In the genomic region with DNA sequence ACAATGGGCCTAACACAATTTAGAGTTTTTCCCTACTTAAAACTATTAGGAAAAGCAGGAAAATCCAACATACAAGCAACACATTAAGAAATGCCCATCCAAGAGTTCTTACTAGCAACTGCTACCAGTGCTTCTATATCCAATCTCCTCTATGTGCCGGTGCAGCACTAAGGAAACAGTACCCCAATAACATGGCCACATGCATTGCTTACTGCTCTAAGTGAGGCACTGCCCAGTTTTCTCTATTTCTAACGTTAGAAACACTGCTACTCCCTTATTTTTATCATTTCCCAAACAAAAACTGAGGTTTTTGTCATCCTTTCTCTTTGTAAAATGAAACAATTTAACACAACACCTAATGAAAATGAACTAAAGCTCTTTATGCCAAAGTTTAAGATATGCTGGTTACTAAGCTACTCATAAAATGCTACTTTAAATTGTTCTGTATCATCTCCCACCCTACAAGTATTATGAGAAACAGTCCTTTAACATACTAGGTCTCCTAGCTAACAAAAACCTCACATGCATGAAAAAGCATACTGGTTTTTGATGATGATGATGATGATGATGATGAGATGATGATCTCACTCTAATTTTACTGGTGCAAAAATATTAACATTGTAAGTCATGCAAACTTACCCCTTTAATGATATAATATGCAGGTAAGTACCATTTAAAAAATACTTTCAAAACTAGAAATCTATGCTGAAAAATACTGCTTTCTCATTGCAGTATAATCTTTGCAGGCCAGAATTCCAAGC, we compare ENCODE assay signal across 13 cellular contexts.
DNase-seq lines count a peak whose midpoint lies in the region; ATAC-seq and TF ChIP-seq lines count a peak whose summit lies in the region.
"Had no signal": no experiment of that assay in that cellular context is flagged by ENCODE, and none has a peak within 500 bp of the region (broad histone marks: within the 10 kb centered on the region; RNA-seq: fewer than 3 reads in every experiment).

No MANE protein-coding gene starts in this region.

- H4K20me1 ChIP-seq in Karpas-422 (ENCODE audit: insufficient read depth, low read depth, low read length), result no peaks in the 10 kb centered on the region

- no peak overlapping the region for H3K4me2 ChIP-seq in Karpas-422 (ENCODE audit: low read depth, low read length, poor library complexity, severe bottlenecking)

- peak overlapping the region; percentile 42 to 43 for H3K4me3 Mint-ChIP-seq in activated T-cell treated with anti-CD3 and anti-CD28 coated beads, Interleukin-2, amount 50 U/mL, for 72 hours
- H3K4me3 Mint-ChIP-seq in endodermal cell (no peak overlapping the region), progenitor cell of endocrine pancreas (ENCODE audit: low read depth) (peak overlapping the region; percentile 57)
- H3K4me3 Mint-ChIP-seq: naive B cell had no signal

- H3K27ac ChIP-seq in Karpas-422 (ENCODE audit: low read length) (peak overlapping the region; percentile 56; the same call in 1 of the 2 replicates), endodermal cell (ENCODE audit: low read depth, low read length) (no peak overlapping the region), uterus (no peak overlapping the region)
- H3K27ac ChIP-seq: breast epithelium had no signal

- H3K4me1 ChIP-seq in Karpas-422 (ENCODE audit: low read length) (peaks cover 20% of the 10 kb centered on the region), endodermal cell (ENCODE audit: control insufficient read depth, insufficient read depth, low read length) (peaks cover 2% of the 10 kb centered on the region), uterus (no peaks in the 10 kb centered on the region)
- H3K4me1 ChIP-seq: breast epithelium had no signal

- intact Hi-C loops in uterus (cut with DNase I; ENCODE audit: low total_unique reads), result no loop called here

- ATAC-seq in activated T-cell treated with anti-CD3 and anti-CD28 coated beads, Interleukin-2, amount 50 U/mL, for 72 hours (replicated peaks in 1 of 2), result no peak
- no peak for ATAC-seq in GM19351 (IDR thresholded peaks at IDR 0.05; ENCODE audit: unreplicated experiment)

- peaks cover 46% of the 10 kb centered on the region for H3K79me2 ChIP-seq in Karpas-422 (ENCODE audit: low read length)

- H3K36me3 ChIP-seq in Karpas-422 (ENCODE audit: insufficient read depth, low read length) (peaks cover 46% of the 10 kb centered on the region), endodermal cell (ENCODE audit: control insufficient read depth, insufficient read depth, low read length) (peaks cover 22% of the 10 kb centered on the region), uterus (no peaks in the 10 kb centered on the region)
- H3K36me3 ChIP-seq: breast epithelium had no signal

- no peak for TF ChIP-seq CTCF in endodermal cell (conservative IDR thresholded peaks at IDR 0.05)
- TF ChIP-seq CTCF in progenitor cell of endocrine pancreas (IDR thresholded peaks at IDR 0.05; ENCODE audit: unreplicated experiment), result no peak
- no peak for TF ChIP-seq CTCF in uterus (IDR thresholded peaks at IDR 0.05)

- H3K9me3 Mint-ChIP-seq in activated T-cell treated with anti-CD3 and anti-CD28 coated beads, Interleukin-2, amount 50 U/mL, for 72 hours, result no peaks in the 10 kb centered on the region
- H3K9me3 Mint-ChIP-seq in endodermal cell (no peaks in the 10 kb centered on the region), progenitor cell of endocrine pancreas (ENCODE audit: low read depth) (no peaks in the 10 kb centered on the region)
- H3K9me3 Mint-ChIP-seq: naive B cell had no signal

- no peak for DNase-seq in activated T-cell treated with anti-CD3 and anti-CD28 coated beads, Interleukin-2, amount 50 U/mL, for 72 hours
- DNase-seq in activated T-cell treated with anti-CD3 and anti-CD28 coated beads for 4 hours (no peak), Karpas-422 (no peak), endodermal cell (no peak), progenitor cell of endocrine pancreas (ENCODE audit: low spot score, unreplicated experiment) (no peak), LoVo (ENCODE audit: low spot score) (no peak), uterus (no peak)
- DNase-seq: activated CD4-positive, alpha-beta T cell treated with anti-CD3 and anti-CD28 coated beads, Interleukin-2, amount 50 U/mL, for 4 hours; sigmoid colon; stimulated activated CD4-positive, alpha-beta T cell treated with anti-CD3 and anti-CD28 coated beads, Interleukin-4, amount 100 ng/mL, for 4 hours had no signal

- 78 to 93% methylated on average over 2 of the region's 2 CpGs for WGBS in endodermal cell (ENCODE audit: insufficient coverage in 1 of 2, insufficient read length in 1 of 2), 2 experiments

- peak overlapping the region; percentile 61 for H3K27ac Mint-ChIP-seq in activated T-cell treated with anti-CD3 and anti-CD28 coated beads, Interleukin-2, amount 50 U/mL, for 72 hours
- H3K27ac Mint-ChIP-seq in endodermal cell (peak overlapping the region; percentile 20), progenitor cell of endocrine pancreas (no peak overlapping the region)
- H3K27ac Mint-ChIP-seq: naive B cell had no signal

- H3K27me3 ChIP-seq in Karpas-422 (ENCODE audit: low read length) (no peaks in the 10 kb centered on the region), endodermal cell (ENCODE audit: control insufficient read depth, insufficient read depth, low read length, poor library complexity, severe bottlenecking) (no peaks in the 10 kb centered on the region), uterus (no peaks in the 10 kb centered on the region)
- H3K27me3 ChIP-seq: breast epithelium, sigmoid colon had no signal

- H2AFZ ChIP-seq in Karpas-422 (ENCODE audit: low read length), result no peak overlapping the region

- no peaks in the 10 kb centered on the region for H3K27me3 Mint-ChIP-seq in activated T-cell treated with anti-CD3 and anti-CD28 coated beads, Interleukin-2, amount 50 U/mL, for 72 hours (ENCODE audit: low read depth)
- H3K27me3 Mint-ChIP-seq in endodermal cell (ENCODE audit: insufficient read depth) (no peaks in the 10 kb centered on the region), progenitor cell of endocrine pancreas (no peaks in the 10 kb centered on the region)
- H3K27me3 Mint-ChIP-seq: naive B cell had no signal

- no peak overlapping the region for H3K9ac ChIP-seq in Karpas-422 (ENCODE audit: low read length)
- no peak overlapping the region for H3K9ac ChIP-seq in endodermal cell (ENCODE audit: extremely low read depth, low read length, poor library complexity, severe bottlenecking)

- H3K4me3 ChIP-seq in Karpas-422 (ENCODE audit: low read length) (no peak overlapping the region), endodermal cell (ENCODE audit: low read length) (no peak overlapping the region), uterus (no peak overlapping the region)
- H3K4me3 ChIP-seq: breast epithelium, sigmoid colon had no signal

- H3K9me2 ChIP-seq in Karpas-422 (replicated peaks; ENCODE audit: insufficient read depth, low read length), result no peaks in the 10 kb centered on the region

- H3K9me3 ChIP-seq in Karpas-422 (ENCODE audit: low read length) (no peaks in the 10 kb centered on the region), endodermal cell (ENCODE audit: control insufficient read depth, low read length) (no peaks in the 10 kb centered on the region), uterus (no peaks in the 10 kb centered on the region)
- H3K9me3 ChIP-seq: breast epithelium, sigmoid colon had no signal

- peaks cover 1 to 22% of the 10 kb centered on the region in 2 donors for H3K36me3 Mint-ChIP-seq in activated T-cell treated with anti-CD3 and anti-CD28 coated beads, Interleukin-2, amount 50 U/mL, for 72 hours (ENCODE audit: insufficient read depth in 2 of 2)
- peaks cover 9% of the 10 kb centered on the region for H3K36me3 Mint-ChIP-seq in endodermal cell (ENCODE audit: low read depth)
- peaks cover 13% of the 10 kb centered on the region for H3K36me3 Mint-ChIP-seq in progenitor cell of endocrine pancreas (ENCODE audit: insufficient read depth)

- H3K4me1 Mint-ChIP-seq in activated T-cell treated with anti-CD3 and anti-CD28 coated beads, Interleukin-2, amount 50 U/mL, for 72 hours (ENCODE audit: low read depth), result peaks cover 10% of the 10 kb centered on the region
- H3K4me1 Mint-ChIP-seq in endodermal cell (peaks cover 17% of the 10 kb centered on the region), progenitor cell of endocrine pancreas (ENCODE audit: low read depth) (peaks cover 24% of the 10 kb centered on the region)

- no peak for TF ChIP-seq POLR2A in uterus (IDR thresholded peaks at IDR 0.05)
